26 cellular contexts compared by ENCODE assay signal in genomic region chr18:66066191-66066590, GRCh38.
"Had no signal": no experiment of that assay in that cellular context is flagged by ENCODE, and none has a peak within 500 bp of the region (broad histone marks: within the 10 kb centered on the region; RNA-seq: fewer than 3 reads in every experiment).

No MANE protein-coding gene starts in this region.

- H3K9ac ChIP-seq: neural progenitor cell, parathyroid adenoma had no signal

- H3K4me2 ChIP-seq: hepatocyte, neural progenitor cell had no signal

- H3K9me3 ChIP-seq: gastroesophageal sphincter, mucosa of descending colon, prostate gland, right atrium auricular region, stomach, thyroid gland, vagina had no signal

- ATAC-seq: esophagus mucosa; gastroesophageal sphincter; heart left ventricle; left lobe of liver; mucosa of descending colon; naive thymus-derived CD4-positive, alpha-beta T cell; sciatic nerve; stimulated activated effector memory CD8-positive, alpha-beta T cell treated with anti-CD3 and anti-CD28 coated beads, Interleukin-12 subunit alpha, Interleukin-12 subunit beta, amount 100 ng/mL, for 72 hours had no signal

- DNase-seq: effector CD8-positive, alpha-beta T cell; endodermal cell; foreskin fibroblast; heart left ventricle; kidney; mesenchymal stem cell; mucosa of descending colon; naive thymus-derived CD4-positive, alpha-beta T cell; stimulated activated CD4-positive, alpha-beta T cell treated with anti-CD3 and anti-CD28 coated beads, Interleukin-2, amount 100 ng/mL, for 24 hours; stimulated activated CD4-positive, alpha-beta T cell treated with anti-CD3 and anti-CD28 coated beads, Interleukin-4, amount 100 ng/mL, for 24 hours; stimulated activated naive CD4-positive, alpha-beta T cell treated with Interleukin-2 at 50 U/mL for 16 hours; stomach; thyroid gland; trophoblast cell had no signal

- H3K36me3 ChIP-seq: gastroesophageal sphincter, heart left ventricle, neural progenitor cell, prostate gland, right atrium auricular region, stomach, thyroid gland, vagina had no signal

- H3K4me1 ChIP-seq: gastroesophageal sphincter, heart left ventricle, neural progenitor cell, parathyroid adenoma, prostate gland, right atrium auricular region, stomach, thyroid gland, vagina had no signal

- H3K4me3 ChIP-seq: gastroesophageal sphincter, heart left ventricle, hepatocyte, mucosa of descending colon, neural progenitor cell, prostate gland, right atrium auricular region, stomach, thyroid gland, vagina had no signal

- H3K79me2 ChIP-seq: hepatocyte, parathyroid adenoma had no signal

- H3K27me3 ChIP-seq: gastroesophageal sphincter, heart left ventricle, hepatocyte, neural progenitor cell, right atrium auricular region, stomach, thyroid gland, vagina had no signal

- H2AFZ ChIP-seq: hepatocyte, neural progenitor cell, parathyroid adenoma had no signal

- H3K27ac ChIP-seq: epithelial cell of prostate, gastroesophageal sphincter, heart left ventricle, hepatocyte, neural progenitor cell, parathyroid adenoma, prostate gland, right atrium auricular region, stomach, thyroid gland, vagina had no signal
